In genomic region chr16:83898463-83899271, GRCh38 we compare ENCODE assay signal across 8 cellular contexts. TPM values are rescaled to one million over a fixed set of nuclear protein-coding genes. Genes with fewer than 3 reads are reported as not detected.
A peak's percentile ranks its signal among the peaks of the same experiment; 100 is the strongest.
DNase-seq lines count a peak whose midpoint lies in the region; ATAC-seq and TF ChIP-seq lines count a peak whose summit lies in the region.

Gene MLYCD (plus strand): TSS chr16:83899115. CDS start chr16:83899145, 30 bp downstream.

- peaks cover 2% of the 10 kb centered on the region for H3K79me2 ChIP-seq in mesendoderm (ENCODE audit: control insufficient read depth, insufficient read depth, low read length)

- peak within 1 kb of the TSS; percentile 46 for H3K4me3 ChIP-seq in BJ (ENCODE audit: low read depth, low read length)
- H3K4me3 ChIP-seq in mesendoderm (ENCODE audit: low read length) = peak within 1 kb of the TSS; percentile 59

- CTCF ChIA-PET in BJ (lab: Yijun Ruan, JAX) = interaction anchor here (0.5 to 1.9 kb wide), 5 partner anchors 18 to 72 kb away, joined by 3 to 5 read pairs (median 3); no protein-coding TSS in a partner anchor

- H3K27ac Mint-ChIP-seq in effector memory CD8-positive, alpha-beta T cell = peak within 1 kb of the TSS; percentile 86 to 93

- H3K27ac ChIP-seq in mesendoderm (ENCODE audit: low read depth, low read length) = peak within 1 kb of the TSS; percentile 69

- no peak within 1 kb of the TSS for H2BK15ac ChIP-seq in mesendoderm (replicated peaks; ENCODE audit: low read depth)

- H3K4me2 ChIP-seq in mesendoderm (ENCODE audit: low read length) = peak within 1 kb of the TSS; percentile 85

- H3K36me3 ChIP-seq in BJ (ENCODE audit: control insufficient read depth, insufficient read depth, low read length) (no peaks in the 10 kb centered on the region), mesendoderm (ENCODE audit: control insufficient read depth, insufficient read depth, low read length) (no peaks in the 10 kb centered on the region)

- H3K23ac ChIP-seq in mesendoderm (ENCODE audit: low read length) = peak within 1 kb of the TSS; percentile 85

- H3K9ac ChIP-seq in mesendoderm (ENCODE audit: low read length) = peak within 1 kb of the TSS; percentile 88

- H3K4ac ChIP-seq in mesendoderm (ENCODE audit: low read depth, low read length) = peak within 1 kb of the TSS; percentile 48

- ATAC-seq in GM19023 (IDR thresholded peaks at IDR 0.05; ENCODE audit: unreplicated experiment) = peak; percentile 86
- peak; percentile 83 for ATAC-seq in HG03159 (IDR thresholded peaks at IDR 0.05; ENCODE audit: unreplicated experiment)
- peak; percentile 92 for ATAC-seq in effector memory CD8-positive, alpha-beta T cell (replicated peaks)

- no peak within 1 kb of the TSS for H2BK120ac ChIP-seq in mesendoderm (ENCODE audit: low read depth, low read length)

- H3K56ac ChIP-seq in mesendoderm (ENCODE audit: low read length) = peak within 1 kb of the TSS; percentile 96

- H3K79me1 ChIP-seq in mesendoderm (ENCODE audit: low read length) = peaks cover 11% of the 10 kb centered on the region

- H3K27me3 Mint-ChIP-seq in effector memory CD8-positive, alpha-beta T cell = peaks cover 5 to 29% of the 10 kb centered on the region in 2 donors

- POLR2A ChIA-PET in BJ (lab: Charles Lee) = no interaction called here

- no peak within 1 kb of the TSS for H4K5ac ChIP-seq in mesendoderm (ENCODE audit: low read length)

- no peak for DNase-seq in BJ (ENCODE audit: low read depth)
- DNase-seq in NCI-H82 (lab: John Stamatoyannopoulos, UW) = peak; percentile 77
- DNase-seq in activated CD8-positive, alpha-beta memory T cell treated with anti-CD3 and anti-CD28 coated beads for 48 hours (ENCODE audit: low read depth in 2 of 3, low spot score in 2 of 3) = peak; percentile 32 to 59 (median 39)
- DNase-seq in effector memory CD8-positive, alpha-beta T cell = peak; percentile 48 to 64 (median 60)
- peak; percentile 87 for DNase-seq in mesendoderm
- DNase-seq in stimulated activated CD8-positive, alpha-beta memory T cell treated with anti-CD3 and anti-CD28 coated beads, Interleukin-12 subunit alpha, Interleukin-12 subunit beta, amount 100 ng/mL, for 4 hours (ENCODE audit: low read depth) = peak; percentile 62

- H3K4me1 ChIP-seq in mesendoderm (ENCODE audit: control insufficient read depth, low read depth, low read length) = peaks cover 3% of the 10 kb centered on the region

- H2AK5ac ChIP-seq in mesendoderm (ENCODE audit: low read length) = no peak within 1 kb of the TSS

- H3K36me3 Mint-ChIP-seq in effector memory CD8-positive, alpha-beta T cell (ENCODE audit: insufficient read depth) = peaks cover 8% of the 10 kb centered on the region

- H3K27me3 ChIP-seq in BJ (ENCODE audit: control insufficient read depth, insufficient read depth, low read length) (no peaks in the 10 kb centered on the region; the same call in 1 of the 2 replicates), mesendoderm (ENCODE audit: insufficient read depth, low read length, poor library complexity) (no peaks in the 10 kb centered on the region)

- peaks cover 22 to 30% of the 10 kb centered on the region in 2 donors for H3K4me1 Mint-ChIP-seq in effector memory CD8-positive, alpha-beta T cell (ENCODE audit: low read depth in 2 of 2)

- H3K18ac ChIP-seq in mesendoderm (ENCODE audit: low read length) = peak within 1 kb of the TSS; percentile 78

- H2BK5ac ChIP-seq in mesendoderm (ENCODE audit: low read length) = peak within 1 kb of the TSS; percentile 48

- peak within 1 kb of the TSS; percentile 88 for H4K8ac ChIP-seq in mesendoderm (ENCODE audit: low read depth, low read length)

- no CpG with 5 or more reads among the region's 69 CpGs for WGBS in mesendoderm (ENCODE audit: extremely low coverage, insufficient coverage, low lambda C conversion rate)

- TF ChIP-seq CTCF in BJ (IDR thresholded peaks at IDR 0.05; ENCODE audit: insufficient read depth, low read depth, low read length) = no peak

- no peaks in the 10 kb centered on the region for H3K9me3 Mint-ChIP-seq in effector memory CD8-positive, alpha-beta T cell

- peak within 1 kb of the TSS; percentile 86 to 94 for H3K4me3 Mint-ChIP-seq in effector memory CD8-positive, alpha-beta T cell

RNA-seq across cellular contexts. Expression of gene MLYCD, which starts in this region (rescaled TPM):
- polyA plus RNA-seq in BJ (2011; rRNA removed) = 2.1 and 2.6 TPM in 2 replicates
- 4.9 and 7.5 TPM in 2 replicates for polyA minus RNA-seq in BJ (2011; rRNA and poly(A)+ RNA removed)
- polyA plus RNA-seq in mesendoderm (2013, experiment 1 of 2) = 1.5 TPM
- 1.5 TPM for polyA plus RNA-seq in mesendoderm (2013, experiment 2 of 2)
